In the genomic region with DNA sequence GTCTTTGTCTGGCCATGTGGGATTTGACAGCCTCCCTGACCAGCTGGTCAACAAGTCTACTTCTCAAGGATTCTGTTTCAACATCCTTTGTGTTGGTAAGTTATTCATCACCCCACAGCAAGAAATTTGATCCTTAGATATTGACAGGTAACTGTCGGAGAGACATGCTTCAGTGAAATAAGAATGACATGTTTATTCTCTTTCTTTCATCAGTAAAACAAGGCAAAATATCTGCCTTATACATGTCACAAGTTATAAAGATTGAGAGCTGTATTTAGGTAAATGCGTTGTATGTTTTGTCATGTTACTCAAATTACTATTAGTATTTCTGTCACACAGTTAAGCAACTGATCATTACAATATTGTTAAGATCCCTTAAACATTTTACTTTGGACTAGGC, we compare ENCODE assay signal across 28 cellular contexts. TPM values are rescaled to one million over a fixed set of nuclear protein-coding genes. Genes with fewer than 3 reads are reported as not detected.
DNase-seq lines count a peak whose midpoint lies in the region; ATAC-seq and TF ChIP-seq lines count a peak whose summit lies in the region.
"Had no signal": no experiment of that assay in that cellular context is flagged by ENCODE, and none has a peak within 500 bp of the region (broad histone marks: within the 10 kb centered on the region; RNA-seq: fewer than 3 reads in every experiment).

No MANE protein-coding gene starts in this region.

- no peaks in the 10 kb centered on the region for H3K9me3 ChIP-seq in T-helper 17 cell (ENCODE audit: control insufficient read depth, low read length, poor library complexity, severe bottlenecking)
- H3K9me3 ChIP-seq: A549, esophagus squamous epithelium, Peyer's patch, prostate gland, right lobe of liver, spleen, stomach had no signal

- H3K9me3 Mint-ChIP-seq in activated T-cell treated with anti-CD3 and anti-CD28 coated beads, Interleukin-2, amount 50 U/mL, for 24 hours, result peaks cover 5% of the 10 kb centered on the region
- H3K9me3 Mint-ChIP-seq in nephron, result no peaks in the 10 kb centered on the region
- H3K9me3 Mint-ChIP-seq: activated naive CD8-positive, alpha-beta T cell treated with anti-CD3 and anti-CD28 coated beads, Interleukin-2, amount 50 U/mL, for 24 hours; CD4-positive, alpha-beta memory T cell; dendritic cell treated with granulocyte-macrophage colony-stimulating factor and Interleukin-4, amounts not matched to agents 40 ng/mL and 50 ng/mL, for 4 days had no signal

- no peak overlapping the region for H3K4me3 Mint-ChIP-seq in activated T-cell treated with anti-CD3 and anti-CD28 coated beads, Interleukin-2, amount 50 U/mL, for 24 hours
- H3K4me3 Mint-ChIP-seq in T-helper 17 cell, result peak overlapping the region; percentile 15
- H3K4me3 Mint-ChIP-seq in nephron, result no peak overlapping the region
- H3K4me3 Mint-ChIP-seq: activated naive CD8-positive, alpha-beta T cell treated with anti-CD3 and anti-CD28 coated beads, Interleukin-2, amount 50 U/mL, for 24 hours; dendritic cell treated with granulocyte-macrophage colony-stimulating factor and Interleukin-4, amounts not matched to agents 40 ng/mL and 50 ng/mL, for 4 days had no signal

- no peaks in the 10 kb centered on the region for H3K27me3 Mint-ChIP-seq in activated T-cell treated with anti-CD3 and anti-CD28 coated beads, Interleukin-2, amount 50 U/mL, for 24 hours
- H3K27me3 Mint-ChIP-seq in T-helper 17 cell (no peaks in the 10 kb centered on the region), nephron (ENCODE audit: low read depth) (no peaks in the 10 kb centered on the region)
- H3K27me3 Mint-ChIP-seq: activated naive CD8-positive, alpha-beta T cell treated with anti-CD3 and anti-CD28 coated beads, Interleukin-2, amount 50 U/mL, for 24 hours; dendritic cell treated with granulocyte-macrophage colony-stimulating factor and Interleukin-4, amounts not matched to agents 40 ng/mL and 50 ng/mL, for 4 days had no signal

- no peak for TF ChIP-seq CTCF in nephron (IDR thresholded peaks at IDR 0.05; ENCODE audit: unreplicated experiment in 3 of 3)

- peaks cover 48% of the 10 kb centered on the region for H3K36me3 Mint-ChIP-seq in activated T-cell treated with anti-CD3 and anti-CD28 coated beads, Interleukin-2, amount 50 U/mL, for 24 hours (ENCODE audit: low read depth)
- H3K36me3 Mint-ChIP-seq in T-helper 17 cell (ENCODE audit: low read depth), result peaks cover 7% of the 10 kb centered on the region
- H3K36me3 Mint-ChIP-seq in nephron (ENCODE audit: low read depth), result peaks cover 65% of the 10 kb centered on the region

- H3K4me1 Mint-ChIP-seq in activated T-cell treated with anti-CD3 and anti-CD28 coated beads, Interleukin-2, amount 50 U/mL, for 24 hours (ENCODE audit: low read depth), result peaks cover 49% of the 10 kb centered on the region
- H3K4me1 Mint-ChIP-seq in T-helper 17 cell (peaks cover 23% of the 10 kb centered on the region), nephron (peaks cover 42% of the 10 kb centered on the region)

- DNase-seq in activated T-cell treated with anti-CD3 and anti-CD28 coated beads, Interleukin-2, amount 50 U/mL, for 24 hours, result no peak
- DNase-seq in activated T-cell treated with anti-CD3 and anti-CD28 coated beads for 4 hours (no peak), NCI-H187 treated with DMSO at 0.1 percent for 48 hours (lab: John Stamatoyannopoulos, UW) (peak; percentile 84), T-helper 17 cell (no peak)
- no peak for DNase-seq in activated CD4-positive, alpha-beta T cell treated with anti-CD3 and anti-CD28 coated beads for 4 hours
- DNase-seq: activated CD4-positive, alpha-beta T cell treated with anti-CD3 and anti-CD28 coated beads for 48 hours; activated naive CD8-positive, alpha-beta T cell treated with anti-CD3 and anti-CD28 coated beads, Interleukin-2, amount 50 U/mL, for 24 hours; CD4-positive, alpha-beta memory T cell; central memory CD4-positive, alpha-beta T cell; esophagus squamous epithelium; kidney; NCI-H2081; NCI-H526 treated with DMSO at 0.1 percent for 48 hours; Peyer's patch; right lobe of liver; SHP77; spleen; stimulated activated CD4-positive, alpha-beta T cell treated with anti-CD3 and anti-CD28 coated beads, Interleukin-2, amount 100 ng/mL, for 24 hours; stomach; SW 1271; T-helper 9 cell had no signal

- no peak for ATAC-seq in T-helper 17 cell
- no peak for ATAC-seq in HG03439 (IDR thresholded peaks at IDR 0.05; ENCODE audit: unreplicated experiment)
- no peak for ATAC-seq in GM19467 (IDR thresholded peaks at IDR 0.05; ENCODE audit: unreplicated experiment)
- ATAC-seq: A549; activated naive CD8-positive, alpha-beta T cell treated with anti-CD3 and anti-CD28 coated beads, Interleukin-2, amount 50 U/mL, for 24 hours; K562; right lobe of liver had no signal

- peak overlapping the region; percentile 47 for H3K27ac Mint-ChIP-seq in activated T-cell treated with anti-CD3 and anti-CD28 coated beads, Interleukin-2, amount 50 U/mL, for 24 hours
- H3K27ac Mint-ChIP-seq in T-helper 17 cell (no peak overlapping the region), nephron (peak overlapping the region; percentile 23 to 29 (median 25))
- H3K27ac Mint-ChIP-seq: activated naive CD8-positive, alpha-beta T cell treated with anti-CD3 and anti-CD28 coated beads, Interleukin-2, amount 50 U/mL, for 24 hours; dendritic cell treated with granulocyte-macrophage colony-stimulating factor and Interleukin-4, amounts not matched to agents 40 ng/mL and 50 ng/mL, for 4 days had no signal

RNA-seq across cellular contexts. Expression of a gene that starts 46.9 kb away (rescaled TPM):
- total RNA-seq in T-helper 17 cell, result 10 to 100 TPM; 21.4 to 40.3 TPM
